Comparison of ENCODE assay signal across 24 cellular contexts in the genomic region with DNA sequence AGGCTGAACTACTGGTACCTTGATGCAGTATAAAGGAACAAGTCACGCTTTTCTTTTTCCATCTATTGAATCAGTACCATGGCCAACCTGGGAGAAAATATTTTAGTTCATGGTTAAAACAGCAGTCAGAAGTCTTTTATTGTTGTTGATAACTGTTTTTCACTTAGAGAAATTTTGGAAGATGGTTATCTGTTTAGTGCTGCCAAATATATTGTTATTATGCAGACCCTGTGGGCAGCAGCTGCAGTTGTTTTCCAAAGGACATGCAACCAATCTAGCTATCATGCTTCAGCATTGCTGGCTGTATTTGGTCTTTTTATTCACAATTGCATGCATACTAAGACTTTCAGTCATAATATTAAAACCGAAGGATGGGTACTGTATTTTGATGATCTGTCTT.
"Had no signal": no experiment of that assay in that cellular context is flagged by ENCODE, and none has a peak within 500 bp of the region (broad histone marks: within the 10 kb centered on the region; RNA-seq: fewer than 3 reads in every experiment).

No MANE protein-coding gene starts in this region.

- H3K27me3 ChIP-seq: colonic mucosa, dorsolateral prefrontal cortex, esophagus muscularis mucosa, esophagus squamous epithelium, foreskin keratinocyte, gastrocnemius medialis, gastroesophageal sphincter, heart left ventricle, heart right ventricle had no signal

- H3K27ac Mint-ChIP-seq: dendritic cell treated with granulocyte-macrophage colony-stimulating factor and Interleukin-4, amounts not matched to agents 40 ng/mL and 50 ng/mL, for 4 days; effector memory CD8-positive, alpha-beta T cell had no signal

- H3K4me1 ChIP-seq: colonic mucosa, esophagus muscularis mucosa, esophagus squamous epithelium, foreskin keratinocyte, gastrocnemius medialis, gastroesophageal sphincter, heart left ventricle, heart right ventricle had no signal

- H3K9me3 ChIP-seq: colonic mucosa, gastrocnemius medialis had no signal

- DNase-seq: colonic mucosa; cortex of kidney; dermis blood vessel endothelial cell; dorsolateral prefrontal cortex; effector CD4-positive, alpha-beta T cell; effector CD8-positive, alpha-beta T cell; effector memory CD4-positive, alpha-beta T cell; effector memory CD8-positive, alpha-beta T cell; erythroblast; esophagus squamous epithelium; foreskin fibroblast; foreskin keratinocyte; foreskin melanocyte; gastrocnemius medialis; glutamatergic neuron; head of caudate nucleus; heart left ventricle; heart right ventricle had no signal

- H3K27me3 Mint-ChIP-seq: dendritic cell treated with granulocyte-macrophage colony-stimulating factor and Interleukin-4, amounts not matched to agents 40 ng/mL and 50 ng/mL, for 4 days; effector memory CD8-positive, alpha-beta T cell had no signal

- H3K36me3 ChIP-seq: colonic mucosa, gastrocnemius medialis had no signal

- H3K4me3 ChIP-seq: colonic mucosa, coronary artery, dorsolateral prefrontal cortex, esophagus muscularis mucosa, esophagus squamous epithelium, gastrocnemius medialis, gastroesophageal sphincter, heart left ventricle, heart right ventricle had no signal

- H3K4me3 Mint-ChIP-seq: dendritic cell treated with granulocyte-macrophage colony-stimulating factor and Interleukin-4, amounts not matched to agents 40 ng/mL and 50 ng/mL, for 4 days; effector memory CD8-positive, alpha-beta T cell had no signal

- H3K27ac ChIP-seq: colonic mucosa, coronary artery, dorsolateral prefrontal cortex, epithelial cell of prostate, esophagus muscularis mucosa, esophagus squamous epithelium, foreskin keratinocyte, gastrocnemius medialis, gastroesophageal sphincter, heart left ventricle, heart right ventricle had no signal

- ATAC-seq: effector memory CD8-positive, alpha-beta T cell; esophagus mucosa; foreskin keratinocyte; gastrocnemius medialis; gastroesophageal sphincter; heart left ventricle; heart right ventricle had no signal
